Comparison of ENCODE assay signal across 8 cellular contexts in genomic region chr9:128072144-128073021, GRCh38. TPM values are rescaled to one million over a fixed set of nuclear protein-coding genes. Genes with fewer than 3 reads are reported as not detected.
A peak's percentile ranks its signal among the peaks of the same experiment; 100 is the strongest.
DNase-seq lines count a peak whose midpoint lies in the region; ATAC-seq, FAIRE-seq and TF ChIP-seq lines count a peak whose summit lies in the region.

No MANE protein-coding gene starts in this region.

- no peaks in the 10 kb centered on the region for H3K27me3 ChIP-seq in DOHH2 (ENCODE audit: control insufficient read depth, low read length)
- no peaks in the 10 kb centered on the region for H3K27me3 ChIP-seq in right lobe of liver

- FAIRE-seq in HTR-8/SVneo (lab: Jason Lieb, UNC), result no peak

- peak; percentile 38 for DNase-seq in NCI-H1417 treated with DMSO at 0.1 percent for 48 hours (lab: John Stamatoyannopoulos, UW)
- peak; percentile 65 to 81 (median 72) for DNase-seq in right lobe of liver
- peak in 2 of 3 donors; percentile 17 to 32 for DNase-seq in stimulated activated CD4-positive, alpha-beta T cell treated with anti-CD3 and anti-CD28 coated beads, TNF-alpha, amount 100 ng/mL, for 1 hour (ENCODE audit: low read depth in 3 of 3, low spot score in 1 of 3)
- DNase-seq in HTR-8/SVneo (ENCODE audit: insufficient read length, low spot score), result no peak

- H3K79me2 ChIP-seq in DOHH2 (ENCODE audit: control insufficient read depth, low read length), result peaks cover 82% of the 10 kb centered on the region

- H3K36me3 ChIP-seq in DOHH2 (ENCODE audit: control insufficient read depth, low read length) (peaks cover 9% of the 10 kb centered on the region), right lobe of liver (no peaks in the 10 kb centered on the region)

- peaks cover 29% of the 10 kb centered on the region for H3F3A ChIP-seq in DOHH2 (ENCODE audit: control insufficient read depth, insufficient read depth)

- ATAC-seq in right lobe of liver, result peak in 1 of 4 donors; percentile 6
- ATAC-seq in GM18909 (IDR thresholded peaks at IDR 0.05; ENCODE audit: poor library complexity, unreplicated experiment), result no peak

- H3K9me3 ChIP-seq in DOHH2 (ENCODE audit: control insufficient read depth, insufficient read depth, low read length), result no peaks in the 10 kb centered on the region
- H3K9me3 ChIP-seq in right lobe of liver, result no peaks in the 10 kb centered on the region

- 1% methylated on average over 5 of the region's 5 CpGs for WGBS in right lobe of liver (ENCODE audit: insufficient coverage, low coverage, low lambda C conversion rate, missing lambda C conversion rate)

- no peaks in the 10 kb centered on the region for H4K20me1 ChIP-seq in DOHH2 (ENCODE audit: control insufficient read depth, insufficient read depth, low read depth, low read length)

- peak overlapping the region; percentile 90 for H3K27ac ChIP-seq in DOHH2 (ENCODE audit: low read depth, low read length)
- H3K27ac ChIP-seq in cingulate gyrus (ENCODE audit: low read depth, low read length), result peak overlapping the region; percentile 90
- peak overlapping the region; percentile 75 to 86 (median 79) for H3K27ac ChIP-seq in right lobe of liver

- intact Hi-C loops in right lobe of liver (cut with DNase I), result no loop called here

- TF ChIP-seq POLR2A in right lobe of liver (IDR thresholded peaks at IDR 0.05), result no peak

- H3K4me1 ChIP-seq in DOHH2 (ENCODE audit: control insufficient read depth, low read length), result peaks cover 44% of the 10 kb centered on the region
- H3K4me1 ChIP-seq in right lobe of liver, result peaks cover 0 to 44% (median 20%) of the 10 kb centered on the region in 4 donors

- TF ChIP-seq CTCF in DOHH2 (IDR thresholded peaks at IDR 0.05; ENCODE audit: low read depth, low read length, poor library complexity, severe bottlenecking) (no peak), WI38 (IDR thresholded peaks at IDR 0.05; ENCODE audit: low read depth, low read length) (no peak), right lobe of liver (IDR thresholded peaks at IDR 0.05) (no peak)

- H3K4me2 ChIP-seq in DOHH2 (ENCODE audit: low read length), result peak overlapping the region; percentile 91

- H3K4me3 ChIP-seq in DOHH2 (ENCODE audit: low read length) (peak overlapping the region; percentile 65), WI38 (ENCODE audit: low read depth, low read length) (peak overlapping the region; percentile 0; the same call in 1 of the 2 replicates), right lobe of liver (no peak overlapping the region)

- no peaks in the 10 kb centered on the region for H3K9me2 ChIP-seq in DOHH2 (replicated peaks; ENCODE audit: control insufficient read depth, low read length)

RNA-seq across cellular contexts. Expression of gene SLC25A25, which starts 4.4 kb away (rescaled TPM):
- 10 to 100 TPM; 21.2 to 81.5 (median 53.3) TPM for total RNA-seq in right lobe of liver

RNA-seq across cellular contexts. Expression of gene NAIF1, which starts 5.3 kb away (rescaled TPM):
- 1 to 10 TPM; 3.9 to 6.8 (median 5.7) TPM for total RNA-seq in right lobe of liver

RNA-seq across cellular contexts. Expression of gene PTGES2, which starts 55.1 kb away (rescaled TPM):
- 10 to 100 TPM; 27.2 to 67.2 (median 30.5) TPM for total RNA-seq in right lobe of liver

Comparison
In these comparisons a context has a peak if more than half of its experiments do, and no peak if none do; other contexts are left out.
1. H3K4me3 ChIP-seq: peak in DOHH2 (single experiment) and WI38 (single experiment); none in right lobe of liver (0 of 3).
2. Peak in every context shown above with its lines, with median percentiles within 50 percentile points of each other: H3K27ac ChIP-seq.